In the genomic region with DNA sequence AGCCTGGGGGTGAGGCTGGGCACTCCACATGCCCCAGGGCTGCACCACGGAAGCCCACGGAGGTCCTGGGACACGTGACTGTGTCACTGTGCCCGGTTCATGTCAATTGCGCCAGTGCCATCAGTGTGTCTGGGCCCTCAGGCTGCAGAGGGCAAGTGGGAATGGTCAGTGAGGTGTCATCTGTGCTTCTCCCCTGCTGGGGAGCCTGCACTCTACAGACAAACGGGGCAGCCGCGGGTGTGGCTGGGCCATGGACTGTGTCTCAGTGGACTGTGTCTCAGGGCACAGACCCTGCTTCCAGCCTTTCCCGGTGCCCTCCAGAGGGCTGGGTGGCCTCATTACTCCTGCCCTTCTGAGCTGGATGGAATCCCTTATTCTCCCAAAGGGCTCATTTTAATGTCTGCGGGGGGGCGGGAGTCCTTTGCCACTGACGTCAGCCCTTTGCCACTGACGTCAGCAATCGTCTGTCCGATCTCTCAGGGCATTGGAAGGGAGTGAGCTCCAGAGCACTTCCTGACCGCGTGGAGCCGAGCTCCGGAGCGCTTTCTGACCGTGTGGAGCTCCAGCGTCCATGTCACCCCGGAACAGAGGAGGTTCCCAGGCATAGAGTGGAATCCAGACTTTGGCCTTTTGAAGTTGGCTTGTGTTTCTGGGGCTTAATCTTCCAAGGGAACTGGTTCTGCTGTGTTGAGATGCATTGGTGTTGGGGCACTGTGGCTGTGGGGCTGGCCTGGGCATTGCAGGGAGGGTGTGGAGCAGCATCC, we compare ENCODE assay signal across 17 cellular contexts.
DNase-seq lines count a peak whose midpoint lies in the region; ATAC-seq and TF ChIP-seq lines count a peak whose summit lies in the region.
"Had no signal": no experiment of that assay in that cellular context is flagged by ENCODE, and none has a peak within 500 bp of the region (broad histone marks: within the 10 kb centered on the region; RNA-seq: fewer than 3 reads in every experiment).

No MANE protein-coding gene starts in this region.

- peaks cover 21 to 100% (median 99%) of the 10 kb centered on the region in 10 experiments for H3K4me1 ChIP-seq in BLaER1 treated with 17β-estradiol and CSF1 and Interleukin-3, amounts not matched to agents 10 nM and 100 nM
- H3K4me1 ChIP-seq in NT2/D1 (ENCODE audit: insufficient read depth, insufficient read length), result peaks cover 2% of the 10 kb centered on the region
- H3K4me1 ChIP-seq in esophagus squamous epithelium, result peaks cover 0 to 11% (median 0%) of the 10 kb centered on the region in 3 donors

- intact Hi-C loops in left cardiac atrium (cut with DNase I), result no loop called here
- intact Hi-C loops in posterior vena cava (cut with DNase I), result no loop called here
- intact Hi-C loops in natural killer cell (cut with micrococcal nuclease), result no loop called here
- intact Hi-C loops in esophagus squamous epithelium (cut with DNase I), result no loop called here

- TF ChIP-seq CTCF in natural killer cell (IDR thresholded peaks at IDR 0.05), result no peak
- no peak for TF ChIP-seq CTCF in esophagus squamous epithelium (IDR thresholded peaks at IDR 0.05)

- no peaks in the 10 kb centered on the region; a peak in 1 of 22 replicates for H3K36me3 ChIP-seq in BLaER1 treated with 17β-estradiol and CSF1 and Interleukin-3, amounts not matched to agents 10 nM and 100 nM
- H3K36me3 ChIP-seq in NT2/D1 (ENCODE audit: insufficient read depth, insufficient read length, low read length), result no peaks in the 10 kb centered on the region
- no peaks in the 10 kb centered on the region for H3K36me3 ChIP-seq in esophagus squamous epithelium

- 79 to 86% methylated on average over 4 to 11 of the region's 23 CpGs for whole genome bisulfite sequencing in esophagus squamous epithelium, 2 donors

- peaks cover 0 to 7% (median 0%) of the 10 kb centered on the region in 11 experiments; a peak in 2 of 22 replicates for H4K20me1 ChIP-seq in BLaER1 treated with 17β-estradiol and CSF1 and Interleukin-3, amounts not matched to agents 10 nM and 100 nM

- no peaks in the 10 kb centered on the region for H3K9me3 ChIP-seq in BLaER1 treated with 17β-estradiol and CSF1 and Interleukin-3, amounts not matched to agents 10 nM and 100 nM (replicated peaks in 1 of 11)
- H3K9me3 ChIP-seq in NT2/D1 (ENCODE audit: insufficient read depth, low read length), result no peaks in the 10 kb centered on the region
- H3K9me3 ChIP-seq in esophagus squamous epithelium, result no peaks in the 10 kb centered on the region
- H3K9me3 ChIP-seq: A549 had no signal

- H3K4me2 ChIP-seq in BLaER1 treated with 17β-estradiol and CSF1 and Interleukin-3, amounts not matched to agents 10 nM and 100 nM, result peak overlapping the region; percentile 23 to 99 (median 85); a peak in 20 of 22 replicates
- H3K4me2 ChIP-seq: A549 had no signal

- H3K4me1 Mint-ChIP-seq in natural killer cell, result peaks cover 0 to 7% of the 10 kb centered on the region in 2 donors

- peak overlapping the region in 4 of 11 experiments; percentile 43 to 73 (median 55); a peak in 6 of 22 replicates for H3K9ac ChIP-seq in BLaER1 treated with 17β-estradiol and CSF1 and Interleukin-3, amounts not matched to agents 10 nM and 100 nM
- H3K9ac ChIP-seq in NT2/D1 (ENCODE audit: insufficient read length, low read depth), result peak overlapping the region; percentile 10

- no peak overlapping the region for H3K4me3 Mint-ChIP-seq in natural killer cell
- H3K4me3 Mint-ChIP-seq: H9, IgD-negative memory B cell had no signal

- TF ChIP-seq POLR2A in esophagus squamous epithelium (IDR thresholded peaks at IDR 0.05), result no peak

- 0 out of 20 replicates have a peak overlapping the region, but pooled peaks of 1 of the 10 experiments have one; percentile 16 for H3K4me3 ChIP-seq in BLaER1 treated with 17β-estradiol and CSF1 and Interleukin-3, amounts not matched to agents 10 nM and 100 nM
- H3K4me3 ChIP-seq in NT2/D1 (ENCODE audit: insufficient read length, low read depth) (no peak overlapping the region), esophagus squamous epithelium (no peak overlapping the region)
- H3K4me3 ChIP-seq: A549 had no signal

- H3K9me3 Mint-ChIP-seq in natural killer cell, result no peaks in the 10 kb centered on the region
- H3K9me3 Mint-ChIP-seq: H9, IgD-negative memory B cell had no signal

- no peaks in the 10 kb centered on the region for H3K36me3 Mint-ChIP-seq in natural killer cell

- no peaks in the 10 kb centered on the region for H3K27me3 Mint-ChIP-seq in natural killer cell (ENCODE audit: low read depth in 2 of 2)

- H3K27me3 ChIP-seq in BLaER1 treated with 17β-estradiol and CSF1 and Interleukin-3, amounts not matched to agents 10 nM and 100 nM, result peaks cover 0 to 75% (median 0%) of the 10 kb centered on the region in 11 experiments; a peak in 7 of 22 replicates
- H3K27me3 ChIP-seq in NT2/D1 (ENCODE audit: insufficient read depth, insufficient read length) (no peaks in the 10 kb centered on the region), esophagus squamous epithelium (peaks cover 0 to 23% (median 0%) of the 10 kb centered on the region in 4 donors)

- H3K27ac Mint-ChIP-seq in natural killer cell, result no peak overlapping the region

- peak overlapping the region in 4 of 11 experiments; percentile 47 to 86 (median 61); a peak in 8 of 22 replicates for H3K27ac ChIP-seq in BLaER1 treated with 17β-estradiol and CSF1 and Interleukin-3, amounts not matched to agents 10 nM and 100 nM
- H3K27ac ChIP-seq in esophagus squamous epithelium, result no peak overlapping the region
- H3K27ac ChIP-seq: A549, C4-2B had no signal

- ATAC-seq in left cardiac atrium (peak; percentile 8 to 10), natural killer cell (no peak), HG03135 (IDR thresholded peaks at IDR 0.05; ENCODE audit: unreplicated experiment) (no peak)
- ATAC-seq: SK-N-SH treated with all-trans-retinoic acid at 6 μM for 48 hours had no signal

- DNase-seq in NT2/D1 (ENCODE audit: low read depth, low spot score) (no peak), left cardiac atrium (no peak), posterior vena cava (ENCODE audit: low spot score) (peak; percentile 91), natural killer cell (no peak), esophagus squamous epithelium (lab: John Stamatoyannopoulos, UW) (no peak), NCI-H345 treated with DMSO at 0.1 percent for 48 hours (lab: John Stamatoyannopoulos, UW; ENCODE audit: unreplicated experiment) (no peak)
- DNase-seq: H9, NCI-H2029, NCI-H2171, NCI-H446 treated with DMSO at 0.1 percent for 48 hours, NCI-H82 had no signal

Comparison
In these comparisons a context has a peak if more than half of its experiments do, and no peak if none do; other contexts are left out.
1. ATAC-seq: peak in left cardiac atrium (2 of 2); none in natural killer cell (0 of 3) and HG03135 (single experiment).